In the genomic region with DNA sequence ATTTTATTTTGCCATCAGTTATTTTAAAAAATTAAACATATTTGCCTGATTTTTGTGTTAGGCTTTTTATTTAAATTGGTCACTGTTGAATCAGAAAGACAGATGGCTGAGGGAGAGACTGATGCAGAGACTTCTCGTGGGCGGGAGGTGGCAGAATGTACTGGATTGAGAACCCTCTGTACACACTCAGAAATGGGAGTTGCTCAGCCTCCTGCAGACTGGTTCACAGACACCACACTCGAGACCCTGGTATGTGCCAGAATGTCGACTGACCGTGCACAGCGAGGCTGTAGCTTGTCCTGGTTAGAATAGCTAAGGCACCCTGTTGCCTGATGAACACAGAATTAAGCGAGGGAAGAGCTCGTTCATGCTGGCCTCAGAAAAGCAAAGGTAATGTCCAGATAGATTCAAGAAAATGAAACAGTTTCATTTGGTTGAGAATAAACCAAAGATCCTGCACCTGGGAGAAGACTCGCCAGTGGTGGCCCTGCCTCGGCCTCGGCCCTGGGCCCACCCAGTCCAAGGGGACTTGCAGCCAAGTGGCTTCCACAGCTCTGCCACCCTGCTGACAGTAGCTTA, we compare ENCODE assay signal across 1 cellular context.
TF ChIP-seq lines count a peak whose summit lies in the region.

No MANE protein-coding gene starts in this region.

TF ChIP-seq in SK-N-SH treated with all-trans-retinoic acid at 6 μM for 48 hours, 23 proteins besides CTCF, POLR2A, EP300 and RAD21 (continued from another document):
- TF ChIP-seq, protein P1, sequence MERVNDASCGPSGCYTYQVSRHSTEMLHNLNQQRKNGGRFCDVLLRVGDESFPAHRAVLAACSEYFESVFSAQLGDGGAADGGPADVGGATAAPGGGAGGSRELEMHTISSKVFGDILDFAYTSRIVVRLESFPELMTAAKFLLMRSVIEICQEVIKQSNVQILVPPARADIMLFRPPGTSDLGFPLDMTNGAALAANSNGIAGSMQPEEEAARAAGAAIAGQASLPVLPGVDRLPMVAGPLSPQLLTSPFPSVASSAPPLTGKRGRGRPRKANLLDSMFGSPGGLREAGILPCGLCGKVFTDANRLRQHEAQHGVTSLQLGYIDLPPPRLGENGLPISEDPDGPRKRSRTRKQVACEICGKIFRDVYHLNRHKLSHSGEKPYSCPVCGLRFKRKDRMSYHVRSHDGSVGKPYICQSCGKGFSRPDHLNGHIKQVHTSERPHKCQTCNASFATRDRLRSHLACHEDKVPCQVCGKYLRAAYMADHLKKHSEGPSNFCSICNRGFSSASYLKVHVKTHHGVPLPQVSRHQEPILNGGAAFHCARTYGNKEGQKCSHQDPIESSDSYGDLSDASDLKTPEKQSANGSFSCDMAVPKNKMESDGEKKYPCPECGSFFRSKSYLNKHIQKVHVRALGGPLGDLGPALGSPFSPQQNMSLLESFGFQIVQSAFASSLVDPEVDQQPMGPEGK (CRISPR knock-in tag; IDR thresholded peaks at IDR 0.05; ENCODE audit: borderline replicate concordance) = no peak
- TF ChIP-seq, protein P2, sequence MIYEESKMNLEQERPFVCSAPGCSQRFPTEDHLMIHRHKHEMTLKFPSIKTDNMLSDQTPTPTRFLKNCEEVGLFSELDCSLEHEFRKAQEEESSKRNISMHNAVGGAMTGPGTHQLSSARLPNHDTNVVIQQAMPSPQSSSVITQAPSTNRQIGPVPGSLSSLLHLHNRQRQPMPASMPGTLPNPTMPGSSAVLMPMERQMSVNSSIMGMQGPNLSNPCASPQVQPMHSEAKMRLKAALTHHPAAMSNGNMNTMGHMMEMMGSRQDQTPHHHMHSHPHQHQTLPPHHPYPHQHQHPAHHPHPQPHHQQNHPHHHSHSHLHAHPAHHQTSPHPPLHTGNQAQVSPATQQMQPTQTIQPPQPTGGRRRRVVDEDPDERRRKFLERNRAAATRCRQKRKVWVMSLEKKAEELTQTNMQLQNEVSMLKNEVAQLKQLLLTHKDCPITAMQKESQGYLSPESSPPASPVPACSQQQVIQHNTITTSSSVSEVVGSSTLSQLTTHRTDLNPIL (CRISPR knock-in tag; IDR thresholded peaks at IDR 0.05; ENCODE audit: low read depth) = no peak
- TF ChIP-seq TOX (CRISPR knock-in tag; IDR thresholded peaks at IDR 0.05; ENCODE audit: borderline replicate concordance) = no peak
- TF ChIP-seq CSDC2 (CRISPR knock-in tag; IDR thresholded peaks at IDR 0.05) = no peak
- TF ChIP-seq, protein P3, sequence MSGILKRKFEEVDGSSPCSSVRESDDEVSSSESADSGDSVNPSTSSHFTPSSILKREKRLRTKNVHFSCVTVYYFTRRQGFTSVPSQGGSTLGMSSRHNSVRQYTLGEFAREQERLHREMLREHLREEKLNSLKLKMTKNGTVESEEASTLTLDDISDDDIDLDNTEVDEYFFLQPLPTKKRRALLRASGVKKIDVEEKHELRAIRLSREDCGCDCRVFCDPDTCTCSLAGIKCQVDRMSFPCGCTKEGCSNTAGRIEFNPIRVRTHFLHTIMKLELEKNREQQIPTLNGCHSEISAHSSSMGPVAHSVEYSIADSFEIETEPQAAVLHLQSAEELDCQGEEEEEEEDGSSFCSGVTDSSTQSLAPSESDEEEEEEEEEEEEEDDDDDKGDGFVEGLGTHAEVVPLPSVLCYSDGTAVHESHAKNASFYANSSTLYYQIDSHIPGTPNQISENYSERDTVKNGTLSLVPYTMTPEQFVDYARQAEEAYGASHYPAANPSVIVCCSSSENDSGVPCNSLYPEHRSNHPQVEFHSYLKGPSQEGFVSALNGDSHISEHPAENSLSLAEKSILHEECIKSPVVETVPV (CRISPR knock-in tag; IDR thresholded peaks at IDR 0.05) = no peak
- no peak for TF ChIP-seq ZNF8 (CRISPR knock-in tag; IDR thresholded peaks at IDR 0.05)
- TF ChIP-seq, protein P4, sequence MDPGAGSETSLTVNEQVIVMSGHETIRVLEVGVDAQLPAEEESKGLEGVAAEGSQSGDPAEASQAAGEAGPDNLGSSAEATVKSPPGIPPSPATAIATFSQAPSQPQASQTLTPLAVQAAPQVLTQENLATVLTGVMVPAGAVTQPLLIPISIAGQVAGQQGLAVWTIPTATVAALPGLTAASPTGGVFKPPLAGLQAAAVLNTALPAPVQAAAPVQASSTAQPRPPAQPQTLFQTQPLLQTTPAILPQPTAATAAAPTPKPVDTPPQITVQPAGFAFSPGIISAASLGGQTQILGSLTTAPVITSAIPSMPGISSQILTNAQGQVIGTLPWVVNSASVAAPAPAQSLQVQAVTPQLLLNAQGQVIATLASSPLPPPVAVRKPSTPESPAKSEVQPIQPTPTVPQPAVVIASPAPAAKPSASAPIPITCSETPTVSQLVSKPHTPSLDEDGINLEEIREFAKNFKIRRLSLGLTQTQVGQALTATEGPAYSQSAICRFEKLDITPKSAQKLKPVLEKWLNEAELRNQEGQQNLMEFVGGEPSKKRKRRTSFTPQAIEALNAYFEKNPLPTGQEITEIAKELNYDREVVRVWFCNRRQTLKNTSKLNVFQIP (CRISPR knock-in tag; IDR thresholded peaks at IDR 0.05; ENCODE audit: borderline replicate concordance, low read depth) = no peak
- TF ChIP-seq TCF4 (CRISPR knock-in tag; IDR thresholded peaks at IDR 0.05; ENCODE audit: borderline replicate concordance) = no peak
- TF ChIP-seq ZFP3 (CRISPR knock-in tag; IDR thresholded peaks at IDR 0.05) = no peak
- no peak for TF ChIP-seq ZNF565 (CRISPR knock-in tag; conservative IDR thresholded peaks at IDR 0.05; ENCODE audit: low read depth)
- no peak for TF ChIP-seq SNAI2 (CRISPR knock-in tag; IDR thresholded peaks at IDR 0.05)
- TF ChIP-seq, protein P5, sequence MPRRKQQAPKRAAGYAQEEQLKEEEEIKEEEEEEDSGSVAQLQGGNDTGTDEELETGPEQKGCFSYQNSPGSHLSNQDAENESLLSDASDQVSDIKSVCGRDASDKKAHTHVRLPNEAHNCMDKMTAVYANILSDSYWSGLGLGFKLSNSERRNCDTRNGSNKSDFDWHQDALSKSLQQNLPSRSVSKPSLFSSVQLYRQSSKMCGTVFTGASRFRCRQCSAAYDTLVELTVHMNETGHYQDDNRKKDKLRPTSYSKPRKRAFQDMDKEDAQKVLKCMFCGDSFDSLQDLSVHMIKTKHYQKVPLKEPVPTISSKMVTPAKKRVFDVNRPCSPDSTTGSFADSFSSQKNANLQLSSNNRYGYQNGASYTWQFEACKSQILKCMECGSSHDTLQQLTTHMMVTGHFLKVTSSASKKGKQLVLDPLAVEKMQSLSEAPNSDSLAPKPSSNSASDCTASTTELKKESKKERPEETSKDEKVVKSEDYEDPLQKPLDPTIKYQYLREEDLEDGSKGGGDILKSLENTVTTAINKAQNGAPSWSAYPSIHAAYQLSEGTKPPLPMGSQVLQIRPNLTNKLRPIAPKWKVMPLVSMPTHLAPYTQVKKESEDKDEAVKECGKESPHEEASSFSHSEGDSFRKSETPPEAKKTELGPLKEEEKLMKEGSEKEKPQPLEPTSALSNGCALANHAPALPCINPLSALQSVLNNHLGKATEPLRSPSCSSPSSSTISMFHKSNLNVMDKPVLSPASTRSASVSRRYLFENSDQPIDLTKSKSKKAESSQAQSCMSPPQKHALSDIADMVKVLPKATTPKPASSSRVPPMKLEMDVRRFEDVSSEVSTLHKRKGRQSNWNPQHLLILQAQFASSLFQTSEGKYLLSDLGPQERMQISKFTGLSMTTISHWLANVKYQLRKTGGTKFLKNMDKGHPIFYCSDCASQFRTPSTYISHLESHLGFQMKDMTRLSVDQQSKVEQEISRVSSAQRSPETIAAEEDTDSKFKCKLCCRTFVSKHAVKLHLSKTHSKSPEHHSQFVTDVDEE (CRISPR knock-in tag; IDR thresholded peaks at IDR 0.05) = no peak
- no peak for TF ChIP-seq ZFP30 (CRISPR knock-in tag; IDR thresholded peaks at IDR 0.05)
- TF ChIP-seq RARB (CRISPR knock-in tag; IDR thresholded peaks at IDR 0.05) = no peak
